In the genomic region with DNA sequence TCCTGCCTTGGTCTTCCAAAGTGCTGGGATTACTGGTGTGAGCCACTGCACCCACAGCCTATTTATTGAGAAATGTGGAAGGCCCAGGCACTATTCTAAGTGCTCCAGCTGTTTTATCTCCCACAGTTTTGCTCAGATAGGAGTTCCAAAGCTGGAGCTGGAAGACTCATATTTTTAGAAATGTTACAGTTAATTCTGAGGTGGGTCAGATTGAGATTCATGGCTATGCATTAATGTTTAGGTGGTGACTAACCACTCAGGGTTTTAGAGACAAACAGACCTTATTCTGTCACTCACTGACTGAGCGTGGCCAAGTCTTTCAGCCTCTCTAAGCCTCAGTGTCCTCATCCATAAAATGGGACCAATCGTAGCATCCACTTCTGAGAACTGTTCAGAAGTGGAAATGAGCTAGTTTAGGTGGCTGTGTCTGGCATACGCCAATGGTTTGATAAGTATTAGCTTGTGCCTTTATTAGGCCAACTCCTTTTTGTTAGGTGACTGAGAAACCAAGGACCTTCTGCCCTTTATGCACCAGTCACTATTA, we compare ENCODE assay signal across 12 cellular contexts. TPM values are rescaled to one million over a fixed set of nuclear protein-coding genes. Genes with fewer than 3 reads are reported as not detected.
DNase-seq lines count a peak whose midpoint lies in the region; ATAC-seq and TF ChIP-seq lines count a peak whose summit lies in the region.
"Had no signal": no experiment of that assay in that cellular context is flagged by ENCODE, and none has a peak within 500 bp of the region (broad histone marks: within the 10 kb centered on the region; RNA-seq: fewer than 3 reads in every experiment).

No MANE protein-coding gene starts in this region.

- no peak for TF ChIP-seq CTCF in glutamatergic neuron (IDR thresholded peaks at IDR 0.05; ENCODE audit: partially characterized antibody, unreplicated experiment)

- H3K27ac Mint-ChIP-seq in activated naive CD4-positive, alpha-beta T cell treated with anti-CD3 and anti-CD28 coated beads, Interleukin-2, amount 50 U/mL, for 24 hours: peak overlapping the region; percentile 89
- H3K27ac Mint-ChIP-seq in effector memory CD8-positive, alpha-beta T cell: peak overlapping the region; percentile 98
- peak overlapping the region; percentile 97 for H3K27ac Mint-ChIP-seq in stimulated activated effector memory CD8-positive, alpha-beta T cell treated with anti-CD3 and anti-CD28 coated beads, Interleukin-12 subunit alpha, Interleukin-12 subunit beta, amount 100 ng/mL, for 72 hours
- no peak overlapping the region for H3K27ac Mint-ChIP-seq in glutamatergic neuron (ENCODE audit: unreplicated experiment)
- H3K27ac Mint-ChIP-seq: progenitor cell of endocrine pancreas had no signal

- H3K36me3 Mint-ChIP-seq in activated naive CD4-positive, alpha-beta T cell treated with anti-CD3 and anti-CD28 coated beads, Interleukin-2, amount 50 U/mL, for 24 hours: peaks cover 2% of the 10 kb centered on the region
- peaks cover 67% of the 10 kb centered on the region for H3K36me3 Mint-ChIP-seq in effector memory CD8-positive, alpha-beta T cell (ENCODE audit: insufficient read depth)
- peaks cover 56% of the 10 kb centered on the region for H3K36me3 Mint-ChIP-seq in stimulated activated effector memory CD8-positive, alpha-beta T cell treated with anti-CD3 and anti-CD28 coated beads, Interleukin-12 subunit alpha, Interleukin-12 subunit beta, amount 100 ng/mL, for 72 hours
- H3K36me3 Mint-ChIP-seq in glutamatergic neuron (ENCODE audit: unreplicated experiment): no peaks in the 10 kb centered on the region

- ATAC-seq in effector memory CD8-positive, alpha-beta T cell (replicated peaks): no peak
- ATAC-seq in stimulated activated effector memory CD8-positive, alpha-beta T cell treated with anti-CD3 and anti-CD28 coated beads, Interleukin-12 subunit alpha, Interleukin-12 subunit beta, amount 100 ng/mL, for 72 hours: no peak

- H3K4me3 Mint-ChIP-seq in activated naive CD4-positive, alpha-beta T cell treated with anti-CD3 and anti-CD28 coated beads, Interleukin-2, amount 50 U/mL, for 24 hours: peak overlapping the region; percentile 76
- H3K4me3 Mint-ChIP-seq in effector memory CD8-positive, alpha-beta T cell: peak overlapping the region; percentile 94 to 95
- H3K4me3 Mint-ChIP-seq in stimulated activated effector memory CD8-positive, alpha-beta T cell treated with anti-CD3 and anti-CD28 coated beads, Interleukin-12 subunit alpha, Interleukin-12 subunit beta, amount 100 ng/mL, for 72 hours: peak overlapping the region; percentile 88
- H3K4me3 Mint-ChIP-seq in glutamatergic neuron (ENCODE audit: unreplicated experiment): no peak overlapping the region

- DNase-seq in activated naive CD4-positive, alpha-beta T cell treated with Interleukin-2 at 50 U/mL for 16 hours: no peak
- DNase-seq in RKO (ENCODE audit: low spot score): peak; percentile 21
- no peak for DNase-seq in effector memory CD8-positive, alpha-beta T cell
- peak in 1 of 2 donors; percentile 46 for DNase-seq in stimulated activated effector memory CD8-positive, alpha-beta T cell treated with anti-CD3 and anti-CD28 coated beads, Interleukin-12 subunit alpha, Interleukin-12 subunit beta, amount 100 ng/mL, for 72 hours (ENCODE audit: low spot score in 2 of 2)
- no peak for DNase-seq in NCI-H1436 (lab: John Stamatoyannopoulos, UW)
- DNase-seq in glutamatergic neuron: no peak
- no peak for DNase-seq in activated gamma-delta T cell treated with Interleukin-2 at 50 U/mL for 16 hours
- DNase-seq: anterior cingulate cortex, GDM1, GOT3 had no signal

- H3K27me3 Mint-ChIP-seq in activated naive CD4-positive, alpha-beta T cell treated with anti-CD3 and anti-CD28 coated beads, Interleukin-2, amount 50 U/mL, for 24 hours: no peaks in the 10 kb centered on the region
- H3K27me3 Mint-ChIP-seq in effector memory CD8-positive, alpha-beta T cell: no peaks in the 10 kb centered on the region
- no peaks in the 10 kb centered on the region for H3K27me3 Mint-ChIP-seq in glutamatergic neuron (ENCODE audit: unreplicated experiment)
- H3K27me3 Mint-ChIP-seq: progenitor cell of endocrine pancreas had no signal

- H3K9me3 Mint-ChIP-seq in activated naive CD4-positive, alpha-beta T cell treated with anti-CD3 and anti-CD28 coated beads, Interleukin-2, amount 50 U/mL, for 24 hours: no peaks in the 10 kb centered on the region
- no peaks in the 10 kb centered on the region for H3K9me3 Mint-ChIP-seq in effector memory CD8-positive, alpha-beta T cell
- H3K9me3 Mint-ChIP-seq in stimulated activated effector memory CD8-positive, alpha-beta T cell treated with anti-CD3 and anti-CD28 coated beads, Interleukin-12 subunit alpha, Interleukin-12 subunit beta, amount 100 ng/mL, for 72 hours: no peaks in the 10 kb centered on the region
- no peaks in the 10 kb centered on the region for H3K9me3 Mint-ChIP-seq in glutamatergic neuron (ENCODE audit: unreplicated experiment)

- H3K4me1 Mint-ChIP-seq in activated naive CD4-positive, alpha-beta T cell treated with anti-CD3 and anti-CD28 coated beads, Interleukin-2, amount 50 U/mL, for 24 hours: peaks cover 82% of the 10 kb centered on the region
- H3K4me1 Mint-ChIP-seq in effector memory CD8-positive, alpha-beta T cell (ENCODE audit: low read depth in 2 of 2): peaks cover 62 to 69% of the 10 kb centered on the region in 2 donors
- H3K4me1 Mint-ChIP-seq in stimulated activated effector memory CD8-positive, alpha-beta T cell treated with anti-CD3 and anti-CD28 coated beads, Interleukin-12 subunit alpha, Interleukin-12 subunit beta, amount 100 ng/mL, for 72 hours: peaks cover 74% of the 10 kb centered on the region
- H3K4me1 Mint-ChIP-seq in glutamatergic neuron (ENCODE audit: low read depth, unreplicated experiment): no peaks in the 10 kb centered on the region

RNA-seq across cellular contexts. Expression of gene CASP8, which starts 4.3 kb away (rescaled TPM):
- total RNA-seq in glutamatergic neuron (ENCODE audit: unreplicated experiment): not detected
